Comparison of ENCODE assay signal across 1 cellular context in the genomic region with DNA sequence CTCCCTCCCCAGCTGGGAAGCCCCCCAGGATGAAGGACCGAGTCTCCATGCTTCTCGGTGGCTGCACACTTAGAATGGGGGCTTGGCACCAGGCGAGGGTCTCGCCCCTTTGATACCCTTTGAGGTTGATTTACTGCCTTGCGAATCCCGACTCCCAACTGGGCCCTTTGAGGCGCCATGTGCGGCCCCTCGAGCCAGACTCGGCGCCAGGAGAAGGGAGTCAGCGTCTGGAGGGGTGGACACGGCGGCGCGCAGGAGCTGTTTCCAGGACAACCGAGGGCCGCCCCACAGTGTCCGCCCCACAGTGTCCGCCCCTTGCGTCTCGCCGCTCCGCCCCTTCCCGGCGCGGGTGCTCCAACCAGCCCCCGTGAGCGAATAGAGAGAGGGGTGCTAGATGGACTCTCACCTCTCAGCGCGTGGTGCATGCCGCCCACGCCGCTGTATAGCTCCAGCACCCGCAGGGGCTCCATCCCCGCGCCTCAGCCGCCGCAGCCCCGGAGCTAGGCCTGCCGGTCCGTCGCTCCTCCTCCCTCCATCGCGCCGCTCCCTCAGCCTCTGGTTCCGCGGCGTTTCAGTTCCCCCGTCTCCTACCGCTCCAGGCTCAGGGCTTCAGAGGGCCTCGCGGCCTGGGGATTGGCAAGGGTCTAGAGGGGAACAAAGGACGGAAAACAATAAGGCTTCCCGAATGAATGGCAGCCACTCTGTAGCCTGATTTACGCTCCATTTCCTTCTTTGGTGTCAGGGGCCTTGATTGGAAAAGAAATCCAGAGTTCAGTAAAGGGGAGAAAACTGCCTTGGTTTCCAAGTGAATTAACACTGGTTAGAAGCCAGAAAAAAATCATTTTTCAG.
TF ChIP-seq lines count a peak whose summit lies in the region.

A gene with protein sequence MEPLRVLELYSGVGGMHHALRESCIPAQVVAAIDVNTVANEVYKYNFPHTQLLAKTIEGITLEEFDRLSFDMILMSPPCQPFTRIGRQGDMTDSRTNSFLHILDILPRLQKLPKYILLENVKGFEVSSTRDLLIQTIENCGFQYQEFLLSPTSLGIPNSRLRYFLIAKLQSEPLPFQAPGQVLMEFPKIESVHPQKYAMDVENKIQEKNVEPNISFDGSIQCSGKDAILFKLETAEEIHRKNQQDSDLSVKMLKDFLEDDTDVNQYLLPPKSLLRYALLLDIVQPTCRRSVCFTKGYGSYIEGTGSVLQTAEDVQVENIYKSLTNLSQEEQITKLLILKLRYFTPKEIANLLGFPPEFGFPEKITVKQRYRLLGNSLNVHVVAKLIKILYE (minus strand): TSS at position 508 of the 849 bp plus-strand sequence. CDS start 38 bp downstream, at position 470.

TF ChIP-seq in K562, 482 proteins besides CTCF, POLR2A, EP300 and RAD21 (continued from another document and continues in another):
- TF ChIP-seq, protein P1, sequence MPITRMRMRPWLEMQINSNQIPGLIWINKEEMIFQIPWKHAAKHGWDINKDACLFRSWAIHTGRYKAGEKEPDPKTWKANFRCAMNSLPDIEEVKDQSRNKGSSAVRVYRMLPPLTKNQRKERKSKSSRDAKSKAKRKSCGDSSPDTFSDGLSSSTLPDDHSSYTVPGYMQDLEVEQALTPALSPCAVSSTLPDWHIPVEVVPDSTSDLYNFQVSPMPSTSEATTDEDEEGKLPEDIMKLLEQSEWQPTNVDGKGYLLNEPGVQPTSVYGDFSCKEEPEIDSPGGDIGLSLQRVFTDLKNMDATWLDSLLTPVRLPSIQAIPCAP (CRISPR knock-in tag; IDR thresholded peaks at IDR 0.05; ENCODE audit: borderline replicate concordance): no peak
- TF ChIP-seq MEIS2 (IDR thresholded peaks at IDR 0.05; ENCODE audit: partially characterized antibody) (peak; percentile 4), SMAD2 (IDR thresholded peaks at IDR 0.05; ENCODE audit: low read depth, low read length) (no peak), ZC3H4 (CRISPR knock-in tag; IDR thresholded peaks at IDR 0.05; ENCODE audit: borderline replicate concordance) (no peak), MIER1 (IDR thresholded peaks at IDR 0.05; ENCODE audit: low read depth) (no peak), TARDBP (IDR thresholded peaks at IDR 0.05) (peak; percentile 82; the same call in 1 of the 2 replicates), ZC3H11A (IDR thresholded peaks at IDR 0.05; ENCODE audit: low read depth, low read length) (peak; percentile 94), ZBTB7A (IDR thresholded peaks at IDR 0.05; ENCODE audit: borderline replicate concordance, control insufficient read depth, low read depth, low read length) (peak; percentile 63; the same call in 1 of the 2 replicates), GATA2 (CRISPR knock-in tag; IDR thresholded peaks at IDR 0.05) (no peak), CSDE1 (IDR thresholded peaks at IDR 0.05) (peak in 1 of 2 experiments; percentile 72; a peak in 1 of 4 replicates), ZNF778 (CRISPR knock-in tag; IDR thresholded peaks at IDR 0.05) (no peak), OTX1 (CRISPR knock-in tag; IDR thresholded peaks at IDR 0.05) (no peak), SP1 (CRISPR knock-in tag; IDR thresholded peaks at IDR 0.05) (peak; percentile 92), SMC3 (conservative IDR thresholded peaks at IDR 0.05; ENCODE audit: insufficient read depth, low read depth, low read length) (no peak), SNIP1 (IDR thresholded peaks at IDR 0.05; ENCODE audit: low read depth) (no peak), ILK (tag; IDR thresholded peaks at IDR 0.05; ENCODE audit: borderline replicate concordance, low read depth) (no peak), NR1H2 (CRISPR knock-in tag; IDR thresholded peaks at IDR 0.05) (no peak), PHF8 (IDR thresholded peaks at IDR 0.05; ENCODE audit: borderline replicate concordance, low read length) (peak; percentile 100), HEY1 (CRISPR knock-in tag; IDR thresholded peaks at IDR 0.05; ENCODE audit: borderline replicate concordance) (no peak), ZNF57 (CRISPR knock-in tag; IDR thresholded peaks at IDR 0.05) (no peak), TGIF2 (CRISPR knock-in tag; IDR thresholded peaks at IDR 0.05) (peak; percentile 57; the same call in 1 of the 2 replicates), ZNF12 (CRISPR knock-in tag; IDR thresholded peaks at IDR 0.05) (0 out of 2 replicates have a peak, but pooled peaks have one; percentile 25), NFIX (CRISPR knock-in tag; IDR thresholded peaks at IDR 0.05; ENCODE audit: low read depth) (no peak), ZNF75A (CRISPR knock-in tag; IDR thresholded peaks at IDR 0.05) (no peak), ZNF764 (CRISPR knock-in tag; IDR thresholded peaks at IDR 0.05; ENCODE audit: low read depth) (no peak)
- TF ChIP-seq, protein P2, sequence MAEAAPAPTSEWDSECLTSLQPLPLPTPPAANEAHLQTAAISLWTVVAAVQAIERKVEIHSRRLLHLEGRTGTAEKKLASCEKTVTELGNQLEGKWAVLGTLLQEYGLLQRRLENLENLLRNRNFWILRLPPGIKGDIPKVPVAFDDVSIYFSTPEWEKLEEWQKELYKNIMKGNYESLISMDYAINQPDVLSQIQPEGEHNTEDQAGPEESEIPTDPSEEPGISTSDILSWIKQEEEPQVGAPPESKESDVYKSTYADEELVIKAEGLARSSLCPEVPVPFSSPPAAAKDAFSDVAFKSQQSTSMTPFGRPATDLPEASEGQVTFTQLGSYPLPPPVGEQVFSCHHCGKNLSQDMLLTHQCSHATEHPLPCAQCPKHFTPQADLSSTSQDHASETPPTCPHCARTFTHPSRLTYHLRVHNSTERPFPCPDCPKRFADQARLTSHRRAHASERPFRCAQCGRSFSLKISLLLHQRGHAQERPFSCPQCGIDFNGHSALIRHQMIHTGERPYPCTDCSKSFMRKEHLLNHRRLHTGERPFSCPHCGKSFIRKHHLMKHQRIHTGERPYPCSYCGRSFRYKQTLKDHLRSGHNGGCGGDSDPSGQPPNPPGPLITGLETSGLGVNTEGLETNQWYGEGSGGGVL (CRISPR knock-in tag; IDR thresholded peaks at IDR 0.05): no peak
- TF ChIP-seq, protein P3, sequence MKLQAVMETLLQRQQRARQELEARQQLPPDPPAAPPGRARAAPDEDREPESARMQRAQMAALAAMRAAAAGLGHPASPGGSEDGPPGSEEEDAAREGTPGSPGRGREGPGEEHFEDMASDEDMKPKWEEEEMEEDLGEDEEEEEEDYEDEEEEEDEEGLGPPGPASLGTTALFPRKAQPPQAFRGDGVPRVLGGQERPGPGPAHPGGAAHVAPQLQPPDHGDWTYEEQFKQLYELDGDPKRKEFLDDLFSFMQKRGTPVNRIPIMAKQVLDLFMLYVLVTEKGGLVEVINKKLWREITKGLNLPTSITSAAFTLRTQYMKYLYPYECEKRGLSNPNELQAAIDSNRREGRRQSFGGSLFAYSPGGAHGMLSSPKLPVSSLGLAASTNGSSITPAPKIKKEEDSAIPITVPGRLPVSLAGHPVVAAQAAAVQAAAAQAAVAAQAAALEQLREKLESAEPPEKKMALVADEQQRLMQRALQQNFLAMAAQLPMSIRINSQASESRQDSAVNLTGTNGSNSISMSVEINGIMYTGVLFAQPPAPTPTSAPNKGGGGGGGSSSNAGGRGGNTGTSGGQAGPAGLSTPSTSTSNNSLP (IDR thresholded peaks at IDR 0.05; ENCODE audit: borderline replicate concordance, low read depth, low read length): no peak
- TF ChIP-seq, protein P4, sequence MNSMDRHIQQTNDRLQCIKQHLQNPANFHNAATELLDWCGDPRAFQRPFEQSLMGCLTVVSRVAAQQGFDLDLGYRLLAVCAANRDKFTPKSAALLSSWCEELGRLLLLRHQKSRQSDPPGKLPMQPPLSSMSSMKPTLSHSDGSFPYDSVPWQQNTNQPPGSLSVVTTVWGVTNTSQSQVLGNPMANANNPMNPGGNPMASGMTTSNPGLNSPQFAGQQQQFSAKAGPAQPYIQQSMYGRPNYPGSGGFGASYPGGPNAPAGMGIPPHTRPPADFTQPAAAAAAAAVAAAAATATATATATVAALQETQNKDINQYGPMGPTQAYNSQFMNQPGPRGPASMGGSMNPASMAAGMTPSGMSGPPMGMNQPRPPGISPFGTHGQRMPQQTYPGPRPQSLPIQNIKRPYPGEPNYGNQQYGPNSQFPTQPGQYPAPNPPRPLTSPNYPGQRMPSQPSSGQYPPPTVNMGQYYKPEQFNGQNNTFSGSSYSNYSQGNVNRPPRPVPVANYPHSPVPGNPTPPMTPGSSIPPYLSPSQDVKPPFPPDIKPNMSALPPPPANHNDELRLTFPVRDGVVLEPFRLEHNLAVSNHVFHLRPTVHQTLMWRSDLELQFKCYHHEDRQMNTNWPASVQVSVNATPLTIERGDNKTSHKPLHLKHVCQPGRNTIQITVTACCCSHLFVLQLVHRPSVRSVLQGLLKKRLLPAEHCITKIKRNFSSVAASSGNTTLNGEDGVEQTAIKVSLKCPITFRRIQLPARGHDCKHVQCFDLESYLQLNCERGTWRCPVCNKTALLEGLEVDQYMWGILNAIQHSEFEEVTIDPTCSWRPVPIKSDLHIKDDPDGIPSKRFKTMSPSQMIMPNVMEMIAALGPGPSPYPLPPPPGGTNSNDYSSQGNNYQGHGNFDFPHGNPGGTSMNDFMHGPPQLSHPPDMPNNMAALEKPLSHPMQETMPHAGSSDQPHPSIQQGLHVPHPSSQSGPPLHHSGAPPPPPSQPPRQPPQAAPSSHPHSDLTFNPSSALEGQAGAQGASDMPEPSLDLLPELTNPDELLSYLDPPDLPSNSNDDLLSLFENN (IDR thresholded peaks at IDR 0.05; ENCODE audit: low read depth in 2 of 2, low read length in 2 of 2): no peak
- TF ChIP-seq, protein P5, sequence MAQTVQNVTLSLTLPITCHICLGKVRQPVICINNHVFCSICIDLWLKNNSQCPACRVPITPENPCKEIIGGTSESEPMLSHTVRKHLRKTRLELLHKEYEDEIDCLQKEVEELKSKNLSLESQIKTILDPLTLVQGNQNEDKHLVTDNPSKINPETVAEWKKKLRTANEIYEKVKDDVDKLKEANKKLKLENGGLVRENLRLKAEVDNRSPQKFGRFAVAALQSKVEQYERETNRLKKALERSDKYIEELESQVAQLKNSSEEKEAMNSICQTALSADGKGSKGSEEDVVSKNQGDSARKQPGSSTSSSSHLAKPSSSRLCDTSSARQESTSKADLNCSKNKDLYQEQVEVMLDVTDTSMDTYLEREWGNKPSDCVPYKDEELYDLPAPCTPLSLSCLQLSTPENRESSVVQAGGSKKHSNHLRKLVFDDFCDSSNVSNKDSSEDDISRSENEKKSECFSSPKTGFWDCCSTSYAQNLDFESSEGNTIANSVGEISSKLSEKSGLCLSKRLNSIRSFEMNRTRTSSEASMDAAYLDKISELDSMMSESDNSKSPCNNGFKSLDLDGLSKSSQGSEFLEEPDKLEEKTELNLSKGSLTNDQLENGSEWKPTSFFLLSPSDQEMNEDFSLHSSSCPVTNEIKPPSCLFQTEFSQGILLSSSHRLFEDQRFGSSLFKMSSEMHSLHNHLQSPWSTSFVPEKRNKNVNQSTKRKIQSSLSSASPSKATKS (CRISPR knock-in tag; IDR thresholded peaks at IDR 0.05): peak; percentile 13; the same call in 1 of the 2 replicates
- TF ChIP-seq, protein P6, sequence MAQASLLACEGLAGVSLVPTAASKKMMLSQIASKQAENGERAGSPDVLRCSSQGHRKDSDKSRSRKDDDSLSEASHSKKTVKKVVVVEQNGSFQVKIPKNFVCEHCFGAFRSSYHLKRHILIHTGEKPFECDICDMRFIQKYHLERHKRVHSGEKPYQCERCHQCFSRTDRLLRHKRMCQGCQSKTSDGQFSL (CRISPR knock-in tag; IDR thresholded peaks at IDR 0.05): no peak
- TF ChIP-seq, protein P6 (tag; IDR thresholded peaks at IDR 0.05): no peak
- TF ChIP-seq, protein P7, sequence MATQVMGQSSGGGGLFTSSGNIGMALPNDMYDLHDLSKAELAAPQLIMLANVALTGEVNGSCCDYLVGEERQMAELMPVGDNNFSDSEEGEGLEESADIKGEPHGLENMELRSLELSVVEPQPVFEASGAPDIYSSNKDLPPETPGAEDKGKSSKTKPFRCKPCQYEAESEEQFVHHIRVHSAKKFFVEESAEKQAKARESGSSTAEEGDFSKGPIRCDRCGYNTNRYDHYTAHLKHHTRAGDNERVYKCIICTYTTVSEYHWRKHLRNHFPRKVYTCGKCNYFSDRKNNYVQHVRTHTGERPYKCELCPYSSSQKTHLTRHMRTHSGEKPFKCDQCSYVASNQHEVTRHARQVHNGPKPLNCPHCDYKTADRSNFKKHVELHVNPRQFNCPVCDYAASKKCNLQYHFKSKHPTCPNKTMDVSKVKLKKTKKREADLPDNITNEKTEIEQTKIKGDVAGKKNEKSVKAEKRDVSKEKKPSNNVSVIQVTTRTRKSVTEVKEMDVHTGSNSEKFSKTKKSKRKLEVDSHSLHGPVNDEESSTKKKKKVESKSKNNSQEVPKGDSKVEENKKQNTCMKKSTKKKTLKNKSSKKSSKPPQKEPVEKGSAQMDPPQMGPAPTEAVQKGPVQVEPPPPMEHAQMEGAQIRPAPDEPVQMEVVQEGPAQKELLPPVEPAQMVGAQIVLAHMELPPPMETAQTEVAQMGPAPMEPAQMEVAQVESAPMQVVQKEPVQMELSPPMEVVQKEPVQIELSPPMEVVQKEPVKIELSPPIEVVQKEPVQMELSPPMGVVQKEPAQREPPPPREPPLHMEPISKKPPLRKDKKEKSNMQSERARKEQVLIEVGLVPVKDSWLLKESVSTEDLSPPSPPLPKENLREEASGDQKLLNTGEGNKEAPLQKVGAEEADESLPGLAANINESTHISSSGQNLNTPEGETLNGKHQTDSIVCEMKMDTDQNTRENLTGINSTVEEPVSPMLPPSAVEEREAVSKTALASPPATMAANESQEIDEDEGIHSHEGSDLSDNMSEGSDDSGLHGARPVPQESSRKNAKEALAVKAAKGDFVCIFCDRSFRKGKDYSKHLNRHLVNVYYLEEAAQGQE (CRISPR knock-in tag; IDR thresholded peaks at IDR 0.05; ENCODE audit: low read depth): 0 out of 2 replicates have a peak, but pooled peaks have one; percentile 74
- TF ChIP-seq, protein P8, sequence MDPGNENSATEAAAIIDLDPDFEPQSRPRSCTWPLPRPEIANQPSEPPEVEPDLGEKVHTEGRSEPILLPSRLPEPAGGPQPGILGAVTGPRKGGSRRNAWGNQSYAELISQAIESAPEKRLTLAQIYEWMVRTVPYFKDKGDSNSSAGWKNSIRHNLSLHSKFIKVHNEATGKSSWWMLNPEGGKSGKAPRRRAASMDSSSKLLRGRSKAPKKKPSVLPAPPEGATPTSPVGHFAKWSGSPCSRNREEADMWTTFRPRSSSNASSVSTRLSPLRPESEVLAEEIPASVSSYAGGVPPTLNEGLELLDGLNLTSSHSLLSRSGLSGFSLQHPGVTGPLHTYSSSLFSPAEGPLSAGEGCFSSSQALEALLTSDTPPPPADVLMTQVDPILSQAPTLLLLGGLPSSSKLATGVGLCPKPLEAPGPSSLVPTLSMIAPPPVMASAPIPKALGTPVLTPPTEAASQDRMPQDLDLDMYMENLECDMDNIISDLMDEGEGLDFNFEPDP (CRISPR knock-in tag; IDR thresholded peaks at IDR 0.05): no peak
- TF ChIP-seq, protein P9, sequence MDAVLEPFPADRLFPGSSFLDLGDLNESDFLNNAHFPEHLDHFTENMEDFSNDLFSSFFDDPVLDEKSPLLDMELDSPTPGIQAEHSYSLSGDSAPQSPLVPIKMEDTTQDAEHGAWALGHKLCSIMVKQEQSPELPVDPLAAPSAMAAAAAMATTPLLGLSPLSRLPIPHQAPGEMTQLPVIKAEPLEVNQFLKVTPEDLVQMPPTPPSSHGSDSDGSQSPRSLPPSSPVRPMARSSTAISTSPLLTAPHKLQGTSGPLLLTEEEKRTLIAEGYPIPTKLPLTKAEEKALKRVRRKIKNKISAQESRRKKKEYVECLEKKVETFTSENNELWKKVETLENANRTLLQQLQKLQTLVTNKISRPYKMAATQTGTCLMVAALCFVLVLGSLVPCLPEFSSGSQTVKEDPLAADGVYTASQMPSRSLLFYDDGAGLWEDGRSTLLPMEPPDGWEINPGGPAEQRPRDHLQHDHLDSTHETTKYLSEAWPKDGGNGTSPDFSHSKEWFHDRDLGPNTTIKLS (IDR thresholded peaks at IDR 0.05; ENCODE audit: borderline replicate concordance, low read depth): 0 out of 2 replicates have a peak, but pooled peaks have one; percentile 52
